8 cellular contexts compared by ENCODE assay signal in genomic region chr2:241701405-241702154, GRCh38. TPM values are rescaled to one million over a fixed set of nuclear protein-coding genes. Genes with fewer than 3 reads are reported as not detected.
DNase-seq lines count a peak whose midpoint lies in the region; ATAC-seq and TF ChIP-seq lines count a peak whose summit lies in the region.

Gene ING5 (plus strand): TSS chr2:241702039. CDS start chr2:241702066, 27 bp downstream.

- no peaks in the 10 kb centered on the region for H3K9me2 ChIP-seq in neural cell (ENCODE audit: insufficient read depth, low read length)

- H3T11ph ChIP-seq in H9 (ENCODE audit: low read length), result no peak within 1 kb of the TSS

- peaks cover 3% of the 10 kb centered on the region for H3K27me3 Mint-ChIP-seq in H9 (ENCODE audit: low read depth)
- H3K27me3 Mint-ChIP-seq in stimulated activated naive CD8-positive, alpha-beta T cell treated with anti-CD3 and anti-CD28 coated beads, Interleukin-15, amount 100 ng/mL, for 72 hours, result no peaks in the 10 kb centered on the region

- H3K27me3 ChIP-seq in H9 (ENCODE audit: insufficient read depth, low read length), result no peaks in the 10 kb centered on the region
- no peaks in the 10 kb centered on the region for H3K27me3 ChIP-seq in neural cell (ENCODE audit: insufficient read depth, low read depth, low read length)

- no peak for TF ChIP-seq RAD21 in neural cell (conservative IDR thresholded peaks at IDR 0.05)

- no peak within 1 kb of the TSS for H2BK15ac ChIP-seq in H9 (ENCODE audit: low read depth, low read length)

- no CpG with 5 or more reads among the region's 96 CpGs for WGBS in H9 (ENCODE audit: extremely low coverage, insufficient read length, low lambda C conversion rate)

- no peaks in the 10 kb centered on the region for H3K4me1 ChIP-seq in H9 (ENCODE audit: insufficient read depth, low read length)

- H4K20me1 ChIP-seq in H9 (ENCODE audit: control insufficient read depth, insufficient read depth, insufficient read length) (no peaks in the 10 kb centered on the region), neural cell (ENCODE audit: insufficient read depth) (no peaks in the 10 kb centered on the region)

- H3K9me3 Mint-ChIP-seq in H9, result peaks cover 0 to 11% of the 10 kb centered on the region in 2 experiments; a peak in 3 of 5 replicates
- peaks cover 5 to 7% of the 10 kb centered on the region in 2 donors for H3K9me3 Mint-ChIP-seq in stimulated activated naive CD8-positive, alpha-beta T cell treated with anti-CD3 and anti-CD28 coated beads, Interleukin-15, amount 100 ng/mL, for 72 hours

- 0 out of 3 replicates have a peak, but pooled peaks have one; percentile 1 for TF ChIP-seq CTCF in H9 (conservative IDR thresholded peaks at IDR 0.05)
- TF ChIP-seq CTCF in neural cell (IDR thresholded peaks at IDR 0.05; ENCODE audit: poor library complexity, severe bottlenecking), result peak; percentile 33

- H3K56ac ChIP-seq in H9 (ENCODE audit: insufficient read length, low read depth, low read length), result no peak within 1 kb of the TSS

- H3K23me2 ChIP-seq in H9 (ENCODE audit: insufficient read length, low read depth, low read length, poor library complexity, severe bottlenecking), result peaks cover 6% of the 10 kb centered on the region

- no peaks in the 10 kb centered on the region for H3F3A ChIP-seq in neural cell (ENCODE audit: insufficient read depth, low read length, poor library complexity, severe bottlenecking)

- peak within 1 kb of the TSS; percentile 50 for H3K18ac ChIP-seq in H9 (ENCODE audit: insufficient read length, low read depth, low read length)

- H2BK5ac ChIP-seq in H9 (ENCODE audit: insufficient read length, low read length), result no peak within 1 kb of the TSS

- H2BK12ac ChIP-seq in H9 (ENCODE audit: insufficient read length, low read depth, low read length), result no peak within 1 kb of the TSS

- H4K91ac ChIP-seq in H9 (ENCODE audit: insufficient read length, low read depth, low read length), result no peak within 1 kb of the TSS

- H3K4me3 Mint-ChIP-seq in H9, result peak within 1 kb of the TSS; percentile 83 to 87
- peak within 1 kb of the TSS; percentile 94 to 97 for H3K4me3 Mint-ChIP-seq in stimulated activated naive CD8-positive, alpha-beta T cell treated with anti-CD3 and anti-CD28 coated beads, Interleukin-15, amount 100 ng/mL, for 72 hours

- H2AFZ ChIP-seq in H9 (ENCODE audit: low read length) (no peak within 1 kb of the TSS), neural cell (ENCODE audit: low read depth, low read length) (peak within 1 kb of the TSS; percentile 52)

- H2BK120ac ChIP-seq in H9 (ENCODE audit: low read depth, low read length, poor library complexity, severe bottlenecking), result no peak within 1 kb of the TSS

- peaks cover 16 to 34% (median 29%) of the 10 kb centered on the region in 3 experiments for H3K36me3 Mint-ChIP-seq in H9 (ENCODE audit: insufficient read depth in 1 of 3, low read depth in 3 of 3)

- DNase-seq in ELR (ENCODE audit: low read depth), result peak; percentile 95
- peak; percentile 93 for DNase-seq in H9
- peak; percentile 82 for DNase-seq in M059J (ENCODE audit: low read depth)
- DNase-seq in SIG-M5 (lab: John Stamatoyannopoulos, UW), result peak; percentile 45
- peak; percentile 99 for DNase-seq in activated effector memory CD4-positive, alpha-beta T cell treated with anti-CD3 and anti-CD28 coated beads, Interleukin-2, amount 50 U/mL, for 16 hours
- DNase-seq in fibroblast of the conjunctiva (ENCODE audit: low read depth), result peak; percentile 82
- peak; percentile 96 to 98 for DNase-seq in stimulated activated naive CD8-positive, alpha-beta T cell treated with anti-CD3 and anti-CD28 coated beads, Interleukin-15, amount 100 ng/mL, for 72 hours

- peak within 1 kb of the TSS; percentile 78 for H3K14ac ChIP-seq in H9 (ENCODE audit: insufficient read depth, low read length)

- peak within 1 kb of the TSS; percentile 70 to 98 (median 91); a peak in 5 of 7 replicates for H3K27ac Mint-ChIP-seq in H9
- H3K27ac Mint-ChIP-seq in stimulated activated naive CD8-positive, alpha-beta T cell treated with anti-CD3 and anti-CD28 coated beads, Interleukin-15, amount 100 ng/mL, for 72 hours, result peak within 1 kb of the TSS; percentile 98

- no peak within 1 kb of the TSS for H4K5ac ChIP-seq in H9 (ENCODE audit: insufficient read length, low read depth, low read length)

- no peak within 1 kb of the TSS for H3K27ac ChIP-seq in H9 (ENCODE audit: insufficient read length, low read depth, low read length)
- H3K27ac ChIP-seq in neural cell (ENCODE audit: low read length), result peak within 1 kb of the TSS; percentile 39

- H3K4me1 Mint-ChIP-seq in H9, result peaks cover 12 to 14% of the 10 kb centered on the region in 2 experiments
- peaks cover 53% of the 10 kb centered on the region for H3K4me1 Mint-ChIP-seq in stimulated activated naive CD8-positive, alpha-beta T cell treated with anti-CD3 and anti-CD28 coated beads, Interleukin-15, amount 100 ng/mL, for 72 hours

- H3K4ac ChIP-seq in H9 (ENCODE audit: low read depth, low read length), result no peak within 1 kb of the TSS; the same call in 1 of the 2 replicates

- H3K23ac ChIP-seq in H9 (ENCODE audit: insufficient read length, low read depth, low read length), result no peak within 1 kb of the TSS

- H2BK20ac ChIP-seq in H9 (ENCODE audit: low read depth, low read length, poor library complexity, severe bottlenecking), result no peak within 1 kb of the TSS

- peak within 1 kb of the TSS; percentile 23 for H3K9ac ChIP-seq in H9 (ENCODE audit: extremely low read depth, insufficient read length, low read length)
- H3K9ac ChIP-seq in neural cell (ENCODE audit: low read length), result peak within 1 kb of the TSS; percentile 69

- H3K36me3 ChIP-seq in neural cell (ENCODE audit: insufficient read depth, low read length), result no peaks in the 10 kb centered on the region

- peaks cover 2% of the 10 kb centered on the region for H3K79me1 ChIP-seq in H9 (ENCODE audit: insufficient read depth, low read depth, low read length, poor library complexity, severe bottlenecking)

- no peak within 1 kb of the TSS for H2AK5ac ChIP-seq in H9 (ENCODE audit: insufficient read length, low read length)

- H3K79me2 ChIP-seq in H9 (ENCODE audit: insufficient read depth, low read length) (no peaks in the 10 kb centered on the region; the same call in 1 of the 2 replicates), neural cell (replicated peaks; ENCODE audit: insufficient read depth, low read length) (peaks cover 8% of the 10 kb centered on the region)

- H4K8ac ChIP-seq in H9 (replicated peaks; ENCODE audit: insufficient read length, low read depth, low read length), result no peak within 1 kb of the TSS

- TF ChIP-seq EP300 in neural cell (conservative IDR thresholded peaks at IDR 0.05; ENCODE audit: poor library complexity, severe bottlenecking), result peak; percentile 27

- H3K4me2 ChIP-seq in H9 (ENCODE audit: insufficient read depth, insufficient read length, low read length) (peak within 1 kb of the TSS; percentile 64), neural cell (ENCODE audit: low read length) (peak within 1 kb of the TSS; percentile 69)

- ATAC-seq in stimulated activated naive CD8-positive, alpha-beta T cell treated with anti-CD3 and anti-CD28 coated beads, Interleukin-15, amount 100 ng/mL, for 72 hours, result peak; percentile 80

- H3K4me3 ChIP-seq in neural cell (ENCODE audit: low read length), result peak within 1 kb of the TSS; percentile 87

- H3K9me3 ChIP-seq in H9 (ENCODE audit: control insufficient read depth, low read depth, low read length), result no peaks in the 10 kb centered on the region
- no peaks in the 10 kb centered on the region for H3K9me3 ChIP-seq in neural cell (ENCODE audit: low read length)

TF ChIP-seq in neural cell, 6 proteins besides CTCF, POLR2A, EP300 and RAD21:
- TF ChIP-seq POLR2AphosphoS5 (IDR thresholded peaks at IDR 0.05) (peak; percentile 81), MXI1 (conservative IDR thresholded peaks at IDR 0.05; ENCODE audit: poor library complexity, severe bottlenecking) (peak; percentile 98), TAF1 (IDR thresholded peaks at IDR 0.05; ENCODE audit: low read depth) (no peak), EZH2 (IDR thresholded peaks at IDR 0.05; ENCODE audit: borderline replicate concordance, insufficient read depth, low read length, poor library complexity, severe bottlenecking) (no peak), SMC3 (conservative IDR thresholded peaks at IDR 0.05; ENCODE audit: poor library complexity) (peak; percentile 55), REST (IDR thresholded peaks at IDR 0.05; ENCODE audit: borderline replicate concordance) (no peak)

RNA-seq across cellular contexts. Expression of gene ING5, which starts in this region (rescaled TPM):
- total RNA-seq in H9 (2021), result 60.4 and 66.0 TPM in 2 replicates
- total RNA-seq in M059J (2014; rRNA removed; shearing (Covaris generic)), result 9.2 and 11.0 TPM in 2 replicates
- 22.8 and 33.9 TPM in 2 replicates for polyA plus RNA-seq in neural cell
- polyA minus RNA-seq in neural cell, result 21.6 and 29.5 TPM in 2 replicates

Comparison
In these comparisons a context has a peak if more than half of its experiments do, and no peak if none do; other contexts are left out.
1. DNase-seq: peak in every context shown above with its lines; median percentile 99 in activated effector memory CD4-positive, alpha-beta T cell treated with anti-CD3 and anti-CD28 coated beads, Interleukin-2, amount 50 U/mL, for 16 hours; 97 in stimulated activated naive CD8-positive, alpha-beta T cell treated with anti-CD3 and anti-CD28 coated beads, Interleukin-15, amount 100 ng/mL, for 72 hours; 95 in ELR; 93 in H9; 82 in M059J; 82 in fibroblast of the conjunctiva; 45 in SIG-M5.